ENCODE assay signal across 8 cellular contexts in genomic region chr18:58470292-58470691, GRCh38.
"Had no signal": no experiment of that assay in that cellular context is flagged by ENCODE, and none has a peak within 500 bp of the region (broad histone marks: within the 10 kb centered on the region; RNA-seq: fewer than 3 reads in every experiment).

No MANE protein-coding gene starts in this region.

- H3K27ac ChIP-seq: HL-60, KMS-11 had no signal

- DNase-seq: IMR-90, KBM-7, KG1 had no signal

- FAIRE-seq: HTR-8/SVneo, K562 had no signal

- H3K27ac Mint-ChIP-seq: IgD-negative memory B cell had no signal

- H3K4me1 Mint-ChIP-seq: IgD-negative memory B cell had no signal

- H3K4me2 ChIP-seq: KMS-11 had no signal

- H3K4me3 Mint-ChIP-seq: IgD-negative memory B cell had no signal

- H3K4me3 ChIP-seq: K562 had no signal

- ATAC-seq: K562 had no signal

- H3K9ac ChIP-seq: KMS-11 had no signal
